23 cellular contexts compared by ENCODE assay signal in genomic region chrX:151815461-151815860, GRCh38.
DNase-seq lines count a peak whose midpoint lies in the region; ATAC-seq and TF ChIP-seq lines count a peak whose summit lies in the region.
"Had no signal": no experiment of that assay in that cellular context is flagged by ENCODE, and none has a peak within 500 bp of the region (broad histone marks: within the 10 kb centered on the region; RNA-seq: fewer than 3 reads in every experiment).

No MANE protein-coding gene starts in this region.

- intact Hi-C loops in left cardiac atrium (cut with DNase I) (no loop called here), colonic mucosa (cut with DNase I) (no loop called here)

- TF ChIP-seq CTCF in right atrium auricular region (IDR thresholded peaks at IDR 0.05) (no peak), astrocyte of the cerebellum (IDR thresholded peaks at IDR 0.05; ENCODE audit: low read depth, low read length, missing control alignments) (no peak), fibroblast of mammary gland (conservative IDR thresholded peaks at IDR 0.05; ENCODE audit: control insufficient read depth, insufficient read depth, low read depth, low read length) (no peak), colonic mucosa (IDR thresholded peaks at IDR 0.05) (no peak)

- DNase-seq in right atrium auricular region (ENCODE audit: low spot score) (peak; percentile 18), left cardiac atrium (no peak), astrocyte of the cerebellum (ENCODE audit: low read depth) (peak; percentile 53), fibroblast of mammary gland (ENCODE audit: low read depth) (peak; percentile 44), stromal cell of bone marrow (ENCODE audit: low read depth) (peak; percentile 6), DMS53 (lab: John Stamatoyannopoulos, UW) (no peak), NCI-H1048 (lab: John Stamatoyannopoulos, UW) (no peak), colonic mucosa (no peak)
- DNase-seq: 8988T; CD8-positive, alpha-beta memory T cell; DMS79 treated with DMSO at 0.1 percent for 48 hours; NCI-H1417; NCI-H187; NCI-H2107; NCI-H510A; NCI-H748 treated with DMSO at 0.1 percent for 48 hours; RPMI8226; SIG-M5 had no signal

- H3K4me3 ChIP-seq in right atrium auricular region (no peak overlapping the region), astrocyte of the cerebellum (ENCODE audit: low read depth, low read length) (no peak overlapping the region), fibroblast of mammary gland (ENCODE audit: control insufficient read depth, low read depth, low read length) (no peak overlapping the region), colonic mucosa (no peak overlapping the region)
- H3K4me3 ChIP-seq: BLaER1 treated with 17β-estradiol and CSF1 and Interleukin-3, amounts not matched to agents 10 nM and 100 nM; GM23338; K562 had no signal

- in situ Hi-C loops in astrocyte of the cerebellum (cut with HindIII; ENCODE audit: low sequenced_read_pairs), result no loop called here

- ATAC-seq in left cardiac atrium, result no peak
- ATAC-seq: GM23338, HCT116, K562, SK-N-SH treated with all-trans-retinoic acid at 6 μM for 48 hours had no signal

- H3K27ac ChIP-seq in right atrium auricular region (no peak overlapping the region), colonic mucosa (no peak overlapping the region)
- H3K27ac ChIP-seq: BLaER1 treated with 17β-estradiol and CSF1 and Interleukin-3, amounts not matched to agents 10 nM and 100 nM had no signal

- no peaks in the 10 kb centered on the region for H3K9me3 ChIP-seq in right atrium auricular region
- H3K9me3 ChIP-seq in colonic mucosa, result no peaks in the 10 kb centered on the region
- H3K9me3 ChIP-seq: BLaER1 treated with 17β-estradiol and CSF1 and Interleukin-3, amounts not matched to agents 10 nM and 100 nM had no signal

- no peaks in the 10 kb centered on the region for H3K36me3 ChIP-seq in right atrium auricular region
- H3K36me3 ChIP-seq in colonic mucosa, result no peaks in the 10 kb centered on the region
- H3K36me3 ChIP-seq: BLaER1 treated with 17β-estradiol and CSF1 and Interleukin-3, amounts not matched to agents 10 nM and 100 nM had no signal

- H3K27me3 ChIP-seq in right atrium auricular region, result no peaks in the 10 kb centered on the region
- no peaks in the 10 kb centered on the region for H3K27me3 ChIP-seq in colonic mucosa

- no peaks in the 10 kb centered on the region for H3K4me1 ChIP-seq in right atrium auricular region
- no peaks in the 10 kb centered on the region for H3K4me1 ChIP-seq in colonic mucosa
- H3K4me1 ChIP-seq: BLaER1 treated with 17β-estradiol and CSF1 and Interleukin-3, amounts not matched to agents 10 nM and 100 nM had no signal

- no peak overlapping the region for H3K9ac ChIP-seq in colonic mucosa (ENCODE audit: low read depth in 2 of 2, low read length in 2 of 2)
- H3K9ac ChIP-seq: BLaER1 treated with 17β-estradiol and CSF1 and Interleukin-3, amounts not matched to agents 10 nM and 100 nM had no signal

Comparison
In these comparisons a context has a peak if more than half of its experiments do, and no peak if none do; other contexts are left out.
1. DNase-seq: peak in right atrium auricular region (single experiment), astrocyte of the cerebellum (single experiment), fibroblast of mammary gland (single experiment) and stromal cell of bone marrow (single experiment); none in left cardiac atrium (single experiment), DMS53 (single experiment), NCI-H1048 (single experiment) and colonic mucosa (single experiment).